17 cellular contexts compared by ENCODE assay signal in the genomic region with DNA sequence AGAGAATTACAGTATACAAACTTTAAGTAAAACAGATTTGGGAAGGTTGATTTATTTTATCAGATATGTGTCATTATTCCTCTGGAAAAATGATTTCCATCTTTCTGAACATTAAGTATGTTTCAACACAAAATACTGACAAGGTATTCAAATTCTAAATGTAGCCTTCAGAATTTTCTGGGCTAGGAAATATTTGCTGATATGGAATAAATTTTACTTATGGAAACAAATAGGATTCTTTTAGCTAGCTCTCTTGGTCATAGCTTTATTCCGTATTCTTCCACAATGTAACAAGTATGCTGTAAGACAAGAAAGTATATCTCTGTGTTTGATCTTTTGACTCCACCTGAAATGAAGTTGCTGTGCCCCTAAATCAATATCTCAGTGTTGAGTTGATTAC.
DNase-seq lines count a peak whose midpoint lies in the region; ATAC-seq, FAIRE-seq and TF ChIP-seq lines count a peak whose summit lies in the region.
"Had no signal": no experiment of that assay in that cellular context is flagged by ENCODE, and none has a peak within 500 bp of the region (broad histone marks: within the 10 kb centered on the region; RNA-seq: fewer than 3 reads in every experiment).

No MANE protein-coding gene starts in this region.

- H3K9me3 Mint-ChIP-seq in neural progenitor cell (peaks cover under 1% of the 10 kb centered on the region), type B pancreatic cell (peaks cover 7% of the 10 kb centered on the region)

- H3K36me3 ChIP-seq in HCT116 (ENCODE audit: control insufficient read depth in 1 of 2, insufficient read depth in 2 of 2, low read length in 2 of 2) (no peaks in the 10 kb centered on the region), neural progenitor cell (no peaks in the 10 kb centered on the region)
- H3K36me3 ChIP-seq: BLaER1 treated with 17β-estradiol and CSF1 and Interleukin-3, amounts not matched to agents 10 nM and 100 nM had no signal

- H3K9ac ChIP-seq in HCT116 (ENCODE audit: low read length) (no peak overlapping the region), neural progenitor cell (no peak overlapping the region)
- H3K9ac ChIP-seq: BLaER1 treated with 17β-estradiol and CSF1 and Interleukin-3, amounts not matched to agents 10 nM and 100 nM had no signal

- H3K27ac ChIP-seq in HCT116 (ENCODE audit: low read depth, low read length) (no peak overlapping the region), neural progenitor cell (no peak overlapping the region)
- H3K27ac ChIP-seq: BLaER1 treated with 17β-estradiol and CSF1 and Interleukin-3, amounts not matched to agents 10 nM and 100 nM; HL-60 had no signal

- no peaks in the 10 kb centered on the region for H3F3A ChIP-seq in neural progenitor cell (ENCODE audit: low read depth)

- H4K20me1 ChIP-seq in HCT116 (ENCODE audit: insufficient read depth) (no peaks in the 10 kb centered on the region), neural progenitor cell (ENCODE audit: low read depth) (no peaks in the 10 kb centered on the region)
- H4K20me1 ChIP-seq: BLaER1 treated with 17β-estradiol and CSF1 and Interleukin-3, amounts not matched to agents 10 nM and 100 nM had no signal

- no peaks in the 10 kb centered on the region for H3K79me2 ChIP-seq in HCT116 (ENCODE audit: insufficient read depth, low read length)
- no peaks in the 10 kb centered on the region for H3K79me2 ChIP-seq in neural progenitor cell (ENCODE audit: low read depth)

- H3K27me3 ChIP-seq in HCT116 (ENCODE audit: insufficient read depth, low read length) (no peaks in the 10 kb centered on the region), neural progenitor cell (no peaks in the 10 kb centered on the region)
- H3K27me3 ChIP-seq: BLaER1 treated with 17β-estradiol and CSF1 and Interleukin-3, amounts not matched to agents 10 nM and 100 nM had no signal

- H3K36me3 Mint-ChIP-seq in neural progenitor cell (no peaks in the 10 kb centered on the region), type B pancreatic cell (no peaks in the 10 kb centered on the region)
- H3K36me3 Mint-ChIP-seq: CD4-positive, CD25-positive, alpha-beta regulatory T cell had no signal

- H3K4me1 ChIP-seq in HCT116 (ENCODE audit: control insufficient read depth in 1 of 2, insufficient read depth in 2 of 2, low read length in 2 of 2) (no peaks in the 10 kb centered on the region), neural progenitor cell (no peaks in the 10 kb centered on the region)
- H3K4me1 ChIP-seq: BLaER1 treated with 17β-estradiol and CSF1 and Interleukin-3, amounts not matched to agents 10 nM and 100 nM had no signal

- H2AFZ ChIP-seq in HCT116 (ENCODE audit: low read depth, low read length, poor library complexity, severe bottlenecking) = peak overlapping the region; percentile 40
- H2AFZ ChIP-seq in neural progenitor cell (replicated peaks) = peak overlapping the region; percentile 26

- ATAC-seq in HCT116 (no peak), SK-N-SH treated with all-trans-retinoic acid at 6 μM for 48 hours (peak; percentile 19; the same call in 1 of the 3 replicates)

- TF ChIP-seq RAD21 in HCT116 (IDR thresholded peaks at IDR 0.05; ENCODE audit: low read depth) = no peak

- H3K4me1 Mint-ChIP-seq in neural progenitor cell (no peaks in the 10 kb centered on the region), type B pancreatic cell (ENCODE audit: unreplicated experiment) (peaks cover 2% of the 10 kb centered on the region)
- H3K4me1 Mint-ChIP-seq: CD4-positive, CD25-positive, alpha-beta regulatory T cell; H9 had no signal

- no peak for TF ChIP-seq POLR2A in HCT116 (IDR thresholded peaks at IDR 0.05; ENCODE audit: borderline replicate concordance, extremely low read depth, insufficient read depth, insufficient read length)

- RAD21 ChIA-PET in HCT116 (lab: Charles Lee; ENCODE audit: low non-redundant PET in 1 of 2, low total read pairs in 2 of 2, uncharacterized antibody in 2 of 2, unreplicated experiment in 2 of 2) = no interaction called here

- H3K27me3 Mint-ChIP-seq in neural progenitor cell (ENCODE audit: insufficient read depth, low read depth) = no peaks in the 10 kb centered on the region
- H3K27me3 Mint-ChIP-seq in type B pancreatic cell = no peaks in the 10 kb centered on the region
- H3K27me3 Mint-ChIP-seq: CD4-positive, CD25-positive, alpha-beta regulatory T cell had no signal

- TF ChIP-seq CTCF in HCT116 (IDR thresholded peaks at IDR 0.05 in 2 of 3, conservative IDR thresholded peaks at IDR 0.05 in 1 of 3; ENCODE audit: borderline replicate concordance in 1 of 3, insufficient read depth in 1 of 3, low read depth in 2 of 3, low read length in 2 of 3) = no peak
- no peak for TF ChIP-seq CTCF in neural progenitor cell (IDR thresholded peaks at IDR 0.05)
- TF ChIP-seq CTCF in type B pancreatic cell (conservative IDR thresholded peaks at IDR 0.05) = no peak
- TF ChIP-seq CTCF in D721Med (IDR thresholded peaks at IDR 0.05; ENCODE audit: insufficient read depth, missing control alignments) = no peak

- H3K4me3 ChIP-seq in HCT116 (replicated peaks in 1 of 2; ENCODE audit: low read depth in 1 of 2, low read length in 2 of 2) (no peak overlapping the region), neural progenitor cell (no peak overlapping the region)
- H3K4me3 ChIP-seq: BLaER1 treated with 17β-estradiol and CSF1 and Interleukin-3, amounts not matched to agents 10 nM and 100 nM had no signal

- CTCF ChIA-PET in HCT116 (lab: Charles Lee) = no interaction called here

- POLR2A ChIA-PET in HCT116 (lab: Charles Lee) = no interaction called here

- H3K9me3 ChIP-seq in HCT116 (ENCODE audit: control insufficient read depth in 1 of 2, insufficient read depth in 1 of 2, low read depth in 1 of 2, low read length in 2 of 2) (no peaks in the 10 kb centered on the region), neural progenitor cell (ENCODE audit: low read depth) (no peaks in the 10 kb centered on the region)
- H3K9me3 ChIP-seq: BLaER1 treated with 17β-estradiol and CSF1 and Interleukin-3, amounts not matched to agents 10 nM and 100 nM had no signal

- no peak for FAIRE-seq in HTR-8/SVneo (lab: Jason Lieb, UNC)
- no peak for FAIRE-seq in D721Med (lab: Jason Lieb, UNC)
- FAIRE-seq: GM18507 had no signal

- intact Hi-C loops in HCT116 (cut with micrococcal nuclease) = no loop called here

- H3K4me3 Mint-ChIP-seq in neural progenitor cell (no peak overlapping the region), type B pancreatic cell (no peak overlapping the region)
- H3K4me3 Mint-ChIP-seq: CD4-positive, CD25-positive, alpha-beta regulatory T cell; H9 had no signal

- H3K4me2 ChIP-seq in HCT116 (ENCODE audit: low read length) (no peak overlapping the region), neural progenitor cell (no peak overlapping the region)
- H3K4me2 ChIP-seq: BLaER1 treated with 17β-estradiol and CSF1 and Interleukin-3, amounts not matched to agents 10 nM and 100 nM had no signal

- no peaks in the 10 kb centered on the region for H3K9me2 ChIP-seq in HCT116 (ENCODE audit: insufficient read depth)

- DNase-seq in HCT116 (ENCODE audit: low read depth, low spot score) (no peak), neural progenitor cell (ENCODE audit: low spot score) (no peak), type B pancreatic cell (ENCODE audit: extremely low spot score, unreplicated experiment) (no peak), HTR-8/SVneo (ENCODE audit: insufficient read length, low spot score) (no peak), D721Med (ENCODE audit: insufficient read length, low spot score) (no peak)
- no peak for DNase-seq in stimulated activated CD4-positive, alpha-beta T cell treated with anti-CD3 and anti-CD28 coated beads, Interleukin-4, amount 100 ng/mL, for 24 hours
- DNase-seq: ACHN; CD4-positive, CD25-positive, alpha-beta regulatory T cell; DMS 273 treated with DMSO at 0.1 percent for 48 hours; GOT3; H9; IMR-90; KG1 had no signal

- H3K27ac Mint-ChIP-seq in neural progenitor cell = no peak overlapping the region
- H3K27ac Mint-ChIP-seq in type B pancreatic cell = peak overlapping the region; percentile 66
- H3K27ac Mint-ChIP-seq: H9 had no signal

- no TSS peak for BruUV-seq in HCT116 (replicated peaks; lab: Mats Ljungman, UMichigan)

TF ChIP-seq in HCT116, 20 proteins besides CTCF, POLR2A, EP300 and RAD21 (continues in another document):
- TF ChIP-seq SIN3A (IDR thresholded peaks at IDR 0.05; ENCODE audit: low read depth) (no peak), ZFX (IDR thresholded peaks at IDR 0.05) (no peak), YY1 (IDR thresholded peaks at IDR 0.05; ENCODE audit: extremely low read depth, insufficient replicate concordance, low read depth, low read length) (no peak), EGR1 (IDR thresholded peaks at IDR 0.05; ENCODE audit: low read depth) (no peak), SRF (IDR thresholded peaks at IDR 0.05; ENCODE audit: low read depth) (no peak), ELF1 (IDR thresholded peaks at IDR 0.05; ENCODE audit: borderline replicate concordance, low read depth) (no peak)

TF ChIP-seq in SK-N-SH treated with all-trans-retinoic acid at 6 μM for 48 hours, 23 proteins besides CTCF, POLR2A, EP300 and RAD21 (continues in another document):
- TF ChIP-seq CSDC2 (CRISPR knock-in tag; IDR thresholded peaks at IDR 0.05) (no peak), BACH2 (CRISPR knock-in tag; IDR thresholded peaks at IDR 0.05; ENCODE audit: borderline replicate concordance) (no peak)
- TF ChIP-seq, protein P1, sequence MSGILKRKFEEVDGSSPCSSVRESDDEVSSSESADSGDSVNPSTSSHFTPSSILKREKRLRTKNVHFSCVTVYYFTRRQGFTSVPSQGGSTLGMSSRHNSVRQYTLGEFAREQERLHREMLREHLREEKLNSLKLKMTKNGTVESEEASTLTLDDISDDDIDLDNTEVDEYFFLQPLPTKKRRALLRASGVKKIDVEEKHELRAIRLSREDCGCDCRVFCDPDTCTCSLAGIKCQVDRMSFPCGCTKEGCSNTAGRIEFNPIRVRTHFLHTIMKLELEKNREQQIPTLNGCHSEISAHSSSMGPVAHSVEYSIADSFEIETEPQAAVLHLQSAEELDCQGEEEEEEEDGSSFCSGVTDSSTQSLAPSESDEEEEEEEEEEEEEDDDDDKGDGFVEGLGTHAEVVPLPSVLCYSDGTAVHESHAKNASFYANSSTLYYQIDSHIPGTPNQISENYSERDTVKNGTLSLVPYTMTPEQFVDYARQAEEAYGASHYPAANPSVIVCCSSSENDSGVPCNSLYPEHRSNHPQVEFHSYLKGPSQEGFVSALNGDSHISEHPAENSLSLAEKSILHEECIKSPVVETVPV (CRISPR knock-in tag; IDR thresholded peaks at IDR 0.05) = no peak
